12 cellular contexts compared by ENCODE assay signal in the genomic region with DNA sequence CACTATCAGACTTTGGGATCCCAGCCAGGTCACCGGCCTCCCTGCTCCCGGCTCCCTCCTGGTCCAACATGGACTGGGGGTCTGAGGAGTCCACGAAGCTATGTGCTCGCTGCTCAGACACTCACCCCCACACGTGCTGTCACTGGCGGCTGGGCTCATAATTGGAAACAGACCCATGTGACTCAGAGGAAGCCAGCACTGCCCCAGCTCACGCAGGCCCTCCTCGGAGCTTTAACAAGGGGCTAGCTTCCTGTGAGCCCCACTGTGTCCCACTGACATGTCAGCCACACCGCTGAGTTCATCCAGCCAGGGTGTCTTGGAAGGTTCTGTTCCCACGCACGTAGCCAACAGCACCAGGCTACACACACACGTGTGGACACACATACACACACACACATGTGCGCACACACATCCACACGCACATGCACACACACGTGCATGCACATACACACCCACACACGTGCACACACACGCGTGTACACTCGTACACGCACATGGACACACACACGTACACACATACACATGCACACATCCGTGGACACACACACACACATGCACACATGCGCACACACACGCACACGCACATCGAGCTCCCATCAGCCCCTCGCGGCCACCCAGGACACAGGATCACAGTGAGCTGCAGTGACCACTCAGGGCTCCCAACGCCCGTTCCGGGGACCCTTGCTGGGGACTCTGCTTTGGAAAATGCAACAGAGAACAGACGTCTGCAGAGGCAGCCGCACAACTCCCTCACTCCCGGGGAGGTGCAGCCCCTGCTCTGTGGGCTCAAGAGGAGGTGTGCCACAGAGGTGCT. TPM values are rescaled to one million over a fixed set of nuclear protein-coding genes. Genes with fewer than 3 reads are reported as not detected.
A peak's percentile ranks its signal among the peaks of the same experiment; 100 is the strongest.
DNase-seq lines count a peak whose midpoint lies in the region; ATAC-seq and TF ChIP-seq lines count a peak whose summit lies in the region.
"Had no signal": no experiment of that assay in that cellular context is flagged by ENCODE, and none has a peak within 500 bp of the region (broad histone marks: within the 10 kb centered on the region; RNA-seq: fewer than 3 reads in every experiment).

No MANE protein-coding gene starts in this region.

- ATAC-seq in Right ventricle myocardium inferior (peak; percentile 55), lung (ENCODE audit: insufficient read depth, low FRiP score) (no peak), HG03280 (IDR thresholded peaks at IDR 0.05; ENCODE audit: unreplicated experiment) (no peak)
- ATAC-seq: CD8-positive, alpha-beta T cell; foreskin keratinocyte had no signal

- H3K9me3 ChIP-seq in left ventricle myocardium inferior (replicated peaks) (no peaks in the 10 kb centered on the region), lung (ENCODE audit: control insufficient read depth in 2 of 2, insufficient read depth in 1 of 2, low read length in 1 of 2) (peaks cover 0 to 3% of the 10 kb centered on the region in 2 donors)

- H3K27ac ChIP-seq in left ventricle myocardium inferior (replicated peaks) = no peak overlapping the region
- H3K27ac ChIP-seq in lung (ENCODE audit: low read depth in 1 of 2, low read length in 1 of 2) = no peak overlapping the region
- H3K27ac ChIP-seq: foreskin keratinocyte had no signal

- TF ChIP-seq CTCF in left ventricle myocardium inferior (IDR thresholded peaks at IDR 0.05; ENCODE audit: borderline replicate concordance) (no peak), lung (IDR thresholded peaks at IDR 0.05; ENCODE audit: control extremely low read depth, extremely low read depth) (no peak)

- intact Hi-C loops in Right ventricle myocardium inferior (cut with DNase I) = no loop called here
- intact Hi-C loops in left ventricle myocardium inferior (cut with micrococcal nuclease) = no loop called here

- H3K27me3 ChIP-seq in left ventricle myocardium inferior (ENCODE audit: low read depth) (peaks cover 11% of the 10 kb centered on the region), lung (ENCODE audit: control insufficient read depth, insufficient read depth) (no peaks in the 10 kb centered on the region)

- DNase-seq in Right ventricle myocardium inferior (ENCODE audit: missing footprints) (no peak), left ventricle myocardium inferior (no peak), brain pericyte (ENCODE audit: low read depth, low spot score) (peak; percentile 79), lung (ENCODE audit: low spot score) (peak; percentile 28), HUDEP-2 (lab: John Stamatoyannopoulos, UW; ENCODE audit: unreplicated experiment in 76 of 76) (no peak), NCI-H146 treated with DMSO at 0.1 percent for 48 hours (lab: John Stamatoyannopoulos, UW; ENCODE audit: unreplicated experiment) (no peak), NCI-H524 treated with DMSO at 0.1 percent for 48 hours (lab: John Stamatoyannopoulos, UW) (no peak)
- DNase-seq: activated gamma-delta T cell, foreskin keratinocyte, SIG-M5 had no signal

- H3K4me1 ChIP-seq in left ventricle myocardium inferior (peaks cover 35% of the 10 kb centered on the region), lung (ENCODE audit: control insufficient read depth in 2 of 2, insufficient read depth in 2 of 2, low read length in 2 of 2) (peaks cover 0 to 3% of the 10 kb centered on the region in 2 donors)
- H3K4me1 ChIP-seq: foreskin keratinocyte had no signal

- H3K4me3 ChIP-seq in left ventricle myocardium inferior (no peak overlapping the region), lung (no peak overlapping the region)

- WGBS in lung, 2 donors = 79 to 82% methylated on average over 34 of the region's 34 CpGs

- H3K36me3 ChIP-seq in left ventricle myocardium inferior = no peaks in the 10 kb centered on the region
- no peaks in the 10 kb centered on the region for H3K36me3 ChIP-seq in lung (ENCODE audit: control insufficient read depth in 2 of 2, insufficient read depth in 2 of 2, low read length in 2 of 2)

RNA-seq across cellular contexts. Expression of a gene that starts 18.3 kb away (rescaled TPM):
- total RNA-seq in Right ventricle myocardium inferior (254 TPM), left ventricle myocardium inferior (157 TPM), lung (100 to 1,000 TPM; 350 to 466 TPM)
- 100 to 1,000 TPM; 192 to 234 TPM for polyA plus RNA-seq in lung

Comparison
In these comparisons a context has a peak if more than half of its experiments do, and no peak if none do; other contexts are left out.
1. DNase-seq: peak in brain pericyte (single experiment) and lung (single experiment); none in Right ventricle myocardium inferior (single experiment), left ventricle myocardium inferior (single experiment), HUDEP-2 (0 of 76), NCI-H146 treated with DMSO at 0.1 percent for 48 hours (single experiment) and NCI-H524 treated with DMSO at 0.1 percent for 48 hours (single experiment).